In the genomic region with DNA sequence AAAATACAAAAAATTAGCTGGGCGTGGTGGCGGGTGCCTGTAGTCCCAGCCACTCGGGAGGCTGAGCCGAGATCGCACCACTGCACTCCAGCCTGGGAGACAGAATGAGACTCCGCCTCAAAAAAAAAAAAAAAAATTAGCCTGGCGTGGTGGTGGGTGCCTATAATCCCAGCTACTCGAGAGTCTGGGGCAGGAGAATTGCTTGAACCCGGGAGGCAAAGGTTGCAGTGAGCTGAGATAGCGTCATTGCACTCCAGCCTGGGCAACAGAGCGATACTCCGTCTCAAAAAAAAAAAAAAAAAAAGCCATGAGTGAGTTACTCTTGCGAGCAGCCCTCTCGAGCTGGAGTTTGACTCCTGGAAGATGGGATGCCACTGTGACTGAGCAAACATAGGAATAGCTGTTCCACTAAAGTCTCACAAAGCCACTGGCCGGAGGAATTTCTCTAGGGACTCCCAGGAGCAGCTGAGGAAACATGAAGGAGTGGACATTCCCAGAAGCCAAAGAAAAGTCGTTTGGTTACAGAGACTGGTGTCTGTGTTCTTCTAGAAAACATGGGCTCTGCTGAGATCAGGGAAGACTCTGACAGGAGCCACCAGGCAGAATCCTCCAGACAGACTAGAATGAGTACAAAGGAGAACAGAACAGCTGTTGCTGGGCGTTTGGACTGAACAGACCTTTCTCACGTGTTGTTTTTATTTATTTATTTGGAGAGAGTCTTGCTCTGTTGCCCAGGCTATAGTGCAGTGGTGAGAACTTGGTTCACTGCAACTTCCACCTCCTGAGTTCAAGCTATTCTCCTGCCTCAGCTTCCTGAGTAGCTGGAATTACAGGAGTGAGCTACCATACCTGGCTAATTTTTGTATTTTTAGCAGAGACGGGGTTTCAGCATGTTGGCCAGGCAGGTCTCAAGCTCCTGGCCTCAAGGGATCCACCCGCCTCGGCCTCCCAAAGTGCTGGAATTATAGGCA, we compare ENCODE assay signal across 9 cellular contexts. TPM values are rescaled to one million over a fixed set of nuclear protein-coding genes. Genes with fewer than 3 reads are reported as not detected.
DNase-seq lines count a peak whose midpoint lies in the region; ATAC-seq and TF ChIP-seq lines count a peak whose summit lies in the region.
"Had no signal": no experiment of that assay in that cellular context is flagged by ENCODE, and none has a peak within 500 bp of the region (broad histone marks: within the 10 kb centered on the region; RNA-seq: fewer than 3 reads in every experiment).

No MANE protein-coding gene starts in this region.

- H3K79me2 ChIP-seq in osteoblast (ENCODE audit: insufficient read depth, low read length), result no peaks in the 10 kb centered on the region

- no peak overlapping the region for H3K4me3 Mint-ChIP-seq in activated naive CD4-positive, alpha-beta T cell treated with anti-CD3 and anti-CD28 coated beads, Interleukin-2, amount 10 ng/mL, durations not matched to agents 7 days and 5 days
- H3K4me3 Mint-ChIP-seq in activated T-cell treated with anti-CD3 and anti-CD28 coated beads, Interleukin-2, amount 50 U/mL, for 4 hours, result no peak overlapping the region

- H3K27ac Mint-ChIP-seq in activated naive CD4-positive, alpha-beta T cell treated with anti-CD3 and anti-CD28 coated beads, Interleukin-2, amount 10 ng/mL, durations not matched to agents 7 days and 5 days, result peak overlapping the region; percentile 83
- H3K27ac Mint-ChIP-seq in activated naive CD4-positive, alpha-beta T cell treated with anti-CD3 and anti-CD28 coated beads, Interleukin-2, amount 50 U/mL, for 72 hours, result no peak overlapping the region

- H3K9me3 ChIP-seq in osteoblast (ENCODE audit: low read depth, low read length), result no peaks in the 10 kb centered on the region

- no peak for ATAC-seq in activated naive CD4-positive, alpha-beta T cell treated with anti-CD3 and anti-CD28 coated beads, Interleukin-2, amount 50 U/mL, for 72 hours
- ATAC-seq in left cardiac atrium, result peak; percentile 50 to 67
- ATAC-seq in HG02610 (IDR thresholded peaks at IDR 0.05; ENCODE audit: unreplicated experiment), result no peak
- ATAC-seq in activated T-cell treated with anti-CD3 and anti-CD28 coated beads, Interleukin-2, amount 50 U/mL, for 4 hours, result no peak

- H3K27ac ChIP-seq in osteoblast (ENCODE audit: low read depth, low read length) (peak overlapping the region; percentile 4), urinary bladder (ENCODE audit: low read depth) (peak overlapping the region; percentile 87)

- no peaks in the 10 kb centered on the region for H3K36me3 Mint-ChIP-seq in activated naive CD4-positive, alpha-beta T cell treated with anti-CD3 and anti-CD28 coated beads, Interleukin-2, amount 10 ng/mL, durations not matched to agents 7 days and 5 days
- no peaks in the 10 kb centered on the region for H3K36me3 Mint-ChIP-seq in activated naive CD4-positive, alpha-beta T cell treated with anti-CD3 and anti-CD28 coated beads, Interleukin-2, amount 50 U/mL, for 72 hours
- H3K36me3 Mint-ChIP-seq in activated T-cell treated with anti-CD3 and anti-CD28 coated beads, Interleukin-2, amount 50 U/mL, for 4 hours (ENCODE audit: insufficient read depth), result no peaks in the 10 kb centered on the region

- H3K4me2 ChIP-seq in osteoblast (ENCODE audit: insufficient read depth, low read length), result peak overlapping the region; percentile 52

- H3K27me3 Mint-ChIP-seq in activated naive CD4-positive, alpha-beta T cell treated with anti-CD3 and anti-CD28 coated beads, Interleukin-2, amount 10 ng/mL, durations not matched to agents 7 days and 5 days, result no peaks in the 10 kb centered on the region
- H3K27me3 Mint-ChIP-seq in activated T-cell treated with anti-CD3 and anti-CD28 coated beads, Interleukin-2, amount 50 U/mL, for 4 hours (ENCODE audit: low read depth), result no peaks in the 10 kb centered on the region

- intact Hi-C loops in left cardiac atrium (cut with DNase I), result loop anchor here in 1 of 2 donors (5.0 kb wide), 1 partner anchor 32 kb away; no protein-coding TSS in a partner anchor

- H3K4me1 ChIP-seq in osteoblast (ENCODE audit: insufficient read depth, low read length) (peaks cover 20% of the 10 kb centered on the region), urinary bladder (ENCODE audit: insufficient read depth) (no peaks in the 10 kb centered on the region)

- H3K9me3 Mint-ChIP-seq in activated naive CD4-positive, alpha-beta T cell treated with anti-CD3 and anti-CD28 coated beads, Interleukin-2, amount 10 ng/mL, durations not matched to agents 7 days and 5 days, result no peaks in the 10 kb centered on the region
- H3K9me3 Mint-ChIP-seq in activated naive CD4-positive, alpha-beta T cell treated with anti-CD3 and anti-CD28 coated beads, Interleukin-2, amount 50 U/mL, for 72 hours, result no peaks in the 10 kb centered on the region
- no peaks in the 10 kb centered on the region for H3K9me3 Mint-ChIP-seq in activated T-cell treated with anti-CD3 and anti-CD28 coated beads, Interleukin-2, amount 50 U/mL, for 4 hours

- DNase-seq in activated naive CD4-positive, alpha-beta T cell treated with anti-CD3 and anti-CD28 coated beads, Interleukin-2, amount 10 ng/mL, durations not matched to agents 7 days and 5 days, result no peak
- no peak for DNase-seq in activated naive CD4-positive, alpha-beta T cell treated with anti-CD3 and anti-CD28 coated beads, Interleukin-2, amount 50 U/mL, for 72 hours (ENCODE audit: low spot score in 2 of 2)
- DNase-seq in left cardiac atrium, result no peak
- DNase-seq in osteoblast (ENCODE audit: insufficient read length, low spot score, missing footprints), result peak; percentile 72
- no peak for DNase-seq in GM20000 (ENCODE audit: low spot score)
- no peak for DNase-seq in activated T-cell treated with anti-CD3 and anti-CD28 coated beads, Interleukin-2, amount 50 U/mL, for 4 hours
- DNase-seq: T-helper 9 cell had no signal

- H4K20me1 ChIP-seq in osteoblast (ENCODE audit: insufficient read depth, low read length), result no peaks in the 10 kb centered on the region

- 46% methylated on average over 21 of the region's 21 CpGs for WGBS in urinary bladder

- TF ChIP-seq CTCF in osteoblast (IDR thresholded peaks at IDR 0.05; ENCODE audit: extremely low read depth, low read depth, low read length) (no peak), GM20000 (IDR thresholded peaks at IDR 0.05; ENCODE audit: extremely low read depth, missing control alignments) (no peak)

- no peaks in the 10 kb centered on the region for H3K27me3 ChIP-seq in osteoblast (ENCODE audit: insufficient read depth, low read length)

- H3K4me3 ChIP-seq in osteoblast (ENCODE audit: insufficient read depth, low read length) (no peak overlapping the region), urinary bladder (ENCODE audit: low read depth, low read length) (no peak overlapping the region)

- CTCF ChIA-PET in activated naive CD4-positive, alpha-beta T cell treated with anti-CD3 and anti-CD28 coated beads, Interleukin-2, amount 10 ng/mL, durations not matched to agents 7 days and 5 days (lab: Charles Lee), result interaction anchor here (0.7 kb wide), 1 partner anchor 51 kb away, joined by 3 read pairs; no protein-coding TSS in a partner anchor

- peaks cover 62% of the 10 kb centered on the region for H3K4me1 Mint-ChIP-seq in activated naive CD4-positive, alpha-beta T cell treated with anti-CD3 and anti-CD28 coated beads, Interleukin-2, amount 10 ng/mL, durations not matched to agents 7 days and 5 days
- peaks cover 23% of the 10 kb centered on the region for H3K4me1 Mint-ChIP-seq in activated T-cell treated with anti-CD3 and anti-CD28 coated beads, Interleukin-2, amount 50 U/mL, for 4 hours (ENCODE audit: low read depth)

- H3K36me3 ChIP-seq in osteoblast (ENCODE audit: insufficient read depth, low read length) (no peaks in the 10 kb centered on the region), urinary bladder (ENCODE audit: insufficient read depth) (no peaks in the 10 kb centered on the region)

- H2AFZ ChIP-seq in osteoblast (ENCODE audit: low read length), result peak overlapping the region; percentile 26

RNA-seq across cellular contexts. Expression of a gene that starts 32.4 kb away (rescaled TPM):
- total RNA-seq in activated naive CD4-positive, alpha-beta T cell treated with anti-CD3 and anti-CD28 coated beads, Interleukin-2, amount 50 U/mL, for 72 hours, result 100 to 1,000 TPM; 521 to 691 TPM
- 100 to 1,000 TPM; 225 to 367 TPM for total RNA-seq in left cardiac atrium
- 796 and 964 TPM in 2 replicates for total RNA-seq in osteoblast
- 150 TPM for total RNA-seq in urinary bladder
- polyA plus RNA-seq in urinary bladder, result 258 TPM
- 100 to 1,000 TPM; 673 to 753 (median 716) TPM for total RNA-seq in activated T-cell treated with anti-CD3 and anti-CD28 coated beads, Interleukin-2, amount 50 U/mL, for 4 hours

Comparison
In these comparisons a context has a peak if more than half of its experiments do, and no peak if none do; other contexts are left out.
1. ATAC-seq: peak in left cardiac atrium (2 of 2); none in activated naive CD4-positive, alpha-beta T cell treated with anti-CD3 and anti-CD28 coated beads, Interleukin-2, amount 50 U/mL, for 72 hours (0 of 2), HG02610 (single experiment) and activated T-cell treated with anti-CD3 and anti-CD28 coated beads, Interleukin-2, amount 50 U/mL, for 4 hours (0 of 2).